1 cellular context compared by ENCODE assay signal in genomic region chrX:153984351-153985178, GRCh38.
TF ChIP-seq lines count a peak whose summit lies in the region.

No MANE protein-coding gene starts in this region.

TF ChIP-seq in SK-N-SH, 30 proteins besides CTCF, POLR2A, EP300 and RAD21 (continued from another document):
- TF ChIP-seq REST (IDR thresholded peaks at IDR 0.05; ENCODE audit: low read depth, low read length) (no peak), TAF1 (IDR thresholded peaks at IDR 0.05; ENCODE audit: borderline replicate concordance, low read depth, low read length) (no peak), SMC3 (IDR thresholded peaks at IDR 0.05; ENCODE audit: low read depth, low read length) (no peak), RXRA (IDR thresholded peaks at IDR 0.05; ENCODE audit: borderline replicate concordance, low read depth) (no peak), YY1 (IDR thresholded peaks at IDR 0.05; ENCODE audit: low read depth) (no peak), MAX (IDR thresholded peaks at IDR 0.05; ENCODE audit: low read depth) (no peak), JUND (IDR thresholded peaks at IDR 0.05) (no peak), FOXJ3 (CRISPR knock-in tag; IDR thresholded peaks at IDR 0.05) (no peak)
